Comparison of ENCODE assay signal across 21 cellular contexts in genomic region chr11:116698080-116698479, GRCh38.
"Had no signal": no experiment of that assay in that cellular context is flagged by ENCODE, and none has a peak within 500 bp of the region (broad histone marks: within the 10 kb centered on the region; RNA-seq: fewer than 3 reads in every experiment).

No MANE protein-coding gene starts in this region.

- H3K27ac ChIP-seq: dorsolateral prefrontal cortex, gastrocnemius medialis, neutrophil, sigmoid colon, uterus had no signal

- H3K36me3 ChIP-seq: gastrocnemius medialis, neutrophil, sigmoid colon, uterus had no signal

- ATAC-seq: esophagus mucosa; gastrocnemius medialis; left cardiac atrium; left ventricle myocardium superior; naive thymus-derived CD4-positive, alpha-beta T cell had no signal

- H3K9me3 ChIP-seq: gastrocnemius medialis, neutrophil, sigmoid colon, uterus had no signal

- H3K4me1 ChIP-seq: gastrocnemius medialis, sigmoid colon, uterus had no signal

- FAIRE-seq: kidney had no signal

- DNase-seq: cortex of kidney; effector CD8-positive, alpha-beta T cell; gastrocnemius medialis; glutamatergic neuron; immature natural killer cell; kidney; left cardiac atrium; left ventricle myocardium superior; mesendoderm; nephron progenitor cell; posterior cingulate gyrus; stimulated activated CD4-positive, alpha-beta T cell treated with anti-CD3 and anti-CD28 coated beads, Interleukin-12 subunit alpha, Interleukin-12 subunit beta, amount 100 ng/mL, for 4 hours; stimulated activated naive CD4-positive, alpha-beta T cell; trophoblast cell; uterus had no signal

- H3K4me3 ChIP-seq: dorsolateral prefrontal cortex, gastrocnemius medialis, sigmoid colon, skin epidermis, uterus had no signal

- H3K27me3 ChIP-seq: gastrocnemius medialis, sigmoid colon, uterus had no signal
